In genomic region chr10:103855852-103856496, GRCh38 we compare ENCODE assay signal across 8 cellular contexts. TPM values are rescaled to one million over a fixed set of nuclear protein-coding genes. Genes with fewer than 3 reads are reported as not detected.
DNase-seq lines count a peak whose midpoint lies in the region; ATAC-seq and TF ChIP-seq lines count a peak whose summit lies in the region.

No MANE protein-coding gene starts in this region.

- no peaks in the 10 kb centered on the region for H3K27me3 ChIP-seq in CD8-positive, alpha-beta T cell (ENCODE audit: insufficient read depth, low read length)
- H3K27me3 ChIP-seq in foreskin keratinocyte: no peaks in the 10 kb centered on the region

- H3K36me3 ChIP-seq in CD8-positive, alpha-beta T cell (ENCODE audit: insufficient read depth, low read length): no peaks in the 10 kb centered on the region

- POLR2A ChIA-PET in CD8-positive, alpha-beta T cell (lab: Charles Lee): no interaction called here

- intact Hi-C loops in CD8-positive, alpha-beta T cell (cut with DNase I, micrococcal nuclease): loop anchor here in 1 of 2 experiments (10.0 kb wide), 1 partner anchor 251 kb away; no protein-coding TSS in a partner anchor

- peak overlapping the region; percentile 71 for H3K4me3 Mint-ChIP-seq in CD8-positive, alpha-beta T cell
- H3K4me3 Mint-ChIP-seq in progenitor cell of endocrine pancreas (ENCODE audit: low read depth): peak overlapping the region; percentile 83

- H3K36me3 Mint-ChIP-seq in CD8-positive, alpha-beta T cell: no peaks in the 10 kb centered on the region
- H3K36me3 Mint-ChIP-seq in progenitor cell of endocrine pancreas (ENCODE audit: insufficient read depth): no peaks in the 10 kb centered on the region

- ATAC-seq in CD8-positive, alpha-beta T cell: no peak
- peak; percentile 2 for ATAC-seq in foreskin keratinocyte
- ATAC-seq in GM19035 (IDR thresholded peaks at IDR 0.05; ENCODE audit: unreplicated experiment): no peak

- no peak for TF ChIP-seq CTCF in CD8-positive, alpha-beta T cell (IDR thresholded peaks at IDR 0.05)
- TF ChIP-seq CTCF in WI38 (IDR thresholded peaks at IDR 0.05; ENCODE audit: low read depth, low read length) (no peak), foreskin keratinocyte (conservative IDR thresholded peaks at IDR 0.05) (no peak), progenitor cell of endocrine pancreas (IDR thresholded peaks at IDR 0.05; ENCODE audit: unreplicated experiment) (no peak)

- no peak for DNase-seq in CD8-positive, alpha-beta T cell
- DNase-seq in foreskin keratinocyte: no peak
- peak; percentile 48 for DNase-seq in progenitor cell of endocrine pancreas (ENCODE audit: low spot score, unreplicated experiment)
- DNase-seq in AML-193 (lab: John Stamatoyannopoulos, UW): no peak
- DNase-seq in activated gamma-delta T cell treated with Interleukin-2 at 50 U/mL for 16 hours: no peak
- DNase-seq in central memory CD4-positive, alpha-beta T cell: no peak

- H3K9me3 Mint-ChIP-seq in CD8-positive, alpha-beta T cell: no peaks in the 10 kb centered on the region
- no peaks in the 10 kb centered on the region for H3K9me3 Mint-ChIP-seq in progenitor cell of endocrine pancreas (ENCODE audit: low read depth)

- no peak overlapping the region for H3K4me3 ChIP-seq in CD8-positive, alpha-beta T cell (ENCODE audit: low read depth, low read length)
- H3K4me3 ChIP-seq in WI38 (ENCODE audit: low read depth, low read length): peak overlapping the region; percentile 79

- H3K27me3 Mint-ChIP-seq in CD8-positive, alpha-beta T cell (ENCODE audit: low read depth): peaks cover 31% of the 10 kb centered on the region
- no peaks in the 10 kb centered on the region for H3K27me3 Mint-ChIP-seq in progenitor cell of endocrine pancreas

- peaks cover 18% of the 10 kb centered on the region for H3K4me1 Mint-ChIP-seq in CD8-positive, alpha-beta T cell (ENCODE audit: low read depth)
- peaks cover 40% of the 10 kb centered on the region for H3K4me1 Mint-ChIP-seq in progenitor cell of endocrine pancreas (ENCODE audit: low read depth)

- no peak overlapping the region for H3K27ac ChIP-seq in CD8-positive, alpha-beta T cell (ENCODE audit: low read depth, low read length)
- peak overlapping the region; percentile 46 for H3K27ac ChIP-seq in foreskin keratinocyte

- H3K9me3 ChIP-seq in CD8-positive, alpha-beta T cell (ENCODE audit: low read length): no peaks in the 10 kb centered on the region

- CTCF ChIA-PET in CD8-positive, alpha-beta T cell (lab: Charles Lee): interaction anchor here (0.9 to 8.1 kb wide), 7 partner anchors 11 to 142 kb away, joined by 3 to 121 read pairs (median 4); no protein-coding TSS in a partner anchor

- no peak overlapping the region for H3K27ac Mint-ChIP-seq in CD8-positive, alpha-beta T cell
- peak overlapping the region; percentile 96 for H3K27ac Mint-ChIP-seq in progenitor cell of endocrine pancreas

- H3K4me1 ChIP-seq in CD8-positive, alpha-beta T cell (ENCODE audit: insufficient read depth, low read length): peaks cover 11% of the 10 kb centered on the region
- H3K4me1 ChIP-seq in foreskin keratinocyte: peaks cover 34% of the 10 kb centered on the region

RNA-seq across cellular contexts. Expression of gene SH3PXD2A, which starts 0.6 kb away (rescaled TPM):
- 1 to 10 TPM; 7.6 to 9.2 TPM for total RNA-seq in CD8-positive, alpha-beta T cell
- 81.7 and 109 TPM in 2 replicates for total RNA-seq in foreskin keratinocyte
- polyA plus RNA-seq in foreskin keratinocyte: 23.9 and 27.5 TPM in 2 replicates
- 25.5 and 28.0 TPM in 2 replicates for total RNA-seq in progenitor cell of endocrine pancreas
